ENCODE assay signal across 26 cellular contexts in the genomic region with DNA sequence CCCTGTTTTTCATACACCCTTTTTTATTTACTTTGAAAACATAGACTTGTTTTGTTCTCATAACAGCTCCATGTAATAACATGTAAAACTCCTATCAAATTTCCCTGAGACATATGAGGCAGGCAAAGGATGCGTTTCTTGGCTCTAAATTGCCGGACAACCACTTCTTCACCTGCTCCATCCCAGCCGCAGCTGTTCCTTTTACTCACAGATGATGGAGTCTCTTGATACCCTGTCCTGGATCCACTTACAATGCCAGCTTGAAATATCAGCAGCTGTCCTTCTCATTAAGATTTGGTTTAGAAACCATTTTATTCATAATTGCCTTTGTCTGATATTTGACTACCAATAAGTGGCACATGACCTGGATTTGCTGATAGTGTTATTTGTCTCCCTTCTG.
DNase-seq lines count a peak whose midpoint lies in the region; ATAC-seq lines count a peak whose summit lies in the region.
"Had no signal": no experiment of that assay in that cellular context is flagged by ENCODE, and none has a peak within 500 bp of the region (broad histone marks: within the 10 kb centered on the region; RNA-seq: fewer than 3 reads in every experiment).

No MANE protein-coding gene starts in this region.

- DNase-seq in NCI-H1092 treated with DMSO at 0.1 percent for 48 hours (lab: John Stamatoyannopoulos, UW) (peak; percentile 60), NCI-H1436 treated with DMSO at 0.1 percent for 48 hours (lab: John Stamatoyannopoulos, UW) (peak; percentile 40), NCI-H524 (lab: John Stamatoyannopoulos, UW) (peak; percentile 93 to 97), left kidney (ENCODE audit: low read depth, low spot score) (peak; percentile 40), inferior parietal cortex (ENCODE audit: extremely low spot score) (no peak), RPMI8226 (no peak)
- DNase-seq: activated CD4-positive, alpha-beta T cell treated with anti-CD3 and anti-CD28 coated beads for 4 hours; activated CD8-positive, alpha-beta memory T cell treated with anti-CD3 and anti-CD28 coated beads for 24 hours; activated effector memory CD4-positive, alpha-beta T cell treated with Interleukin-2 at 50 U/mL for 16 hours; activated naive CD8-positive, alpha-beta T cell treated with anti-CD3 and anti-CD28 coated beads for 36 hours; aorta; C1 segment of cervical spinal cord; endodermal cell; foreskin fibroblast; heart left ventricle; HFFc6; left cardiac atrium; mesenchymal stem cell; PC-9; Right ventricle myocardium superior; stimulated activated CD4-positive, alpha-beta T cell treated with anti-CD3 and anti-CD28 coated beads, Interleukin-12 subunit alpha, Interleukin-12 subunit beta, amount 100 ng/mL, for 4 hours; stimulated activated CD4-positive, alpha-beta T cell treated with anti-CD3 and anti-CD28 coated beads, Interleukin-4, amount 100 ng/mL, for 1 hour; trophoblast cell had no signal

- ATAC-seq in GM19023 (IDR thresholded peaks at IDR 0.05; ENCODE audit: unreplicated experiment): no peak
- ATAC-seq: esophagus mucosa, heart left ventricle, left cardiac atrium, sciatic nerve had no signal

Comparison
In these comparisons a context has a peak if more than half of its experiments do, and no peak if none do; other contexts are left out.
1. DNase-seq: peak in NCI-H1092 treated with DMSO at 0.1 percent for 48 hours (single experiment), NCI-H1436 treated with DMSO at 0.1 percent for 48 hours (single experiment), NCI-H524 (2 of 2) and left kidney (single experiment); none in inferior parietal cortex (single experiment) and RPMI8226 (single experiment).